ENCODE assay signal across 1 cellular context in the genomic region with DNA sequence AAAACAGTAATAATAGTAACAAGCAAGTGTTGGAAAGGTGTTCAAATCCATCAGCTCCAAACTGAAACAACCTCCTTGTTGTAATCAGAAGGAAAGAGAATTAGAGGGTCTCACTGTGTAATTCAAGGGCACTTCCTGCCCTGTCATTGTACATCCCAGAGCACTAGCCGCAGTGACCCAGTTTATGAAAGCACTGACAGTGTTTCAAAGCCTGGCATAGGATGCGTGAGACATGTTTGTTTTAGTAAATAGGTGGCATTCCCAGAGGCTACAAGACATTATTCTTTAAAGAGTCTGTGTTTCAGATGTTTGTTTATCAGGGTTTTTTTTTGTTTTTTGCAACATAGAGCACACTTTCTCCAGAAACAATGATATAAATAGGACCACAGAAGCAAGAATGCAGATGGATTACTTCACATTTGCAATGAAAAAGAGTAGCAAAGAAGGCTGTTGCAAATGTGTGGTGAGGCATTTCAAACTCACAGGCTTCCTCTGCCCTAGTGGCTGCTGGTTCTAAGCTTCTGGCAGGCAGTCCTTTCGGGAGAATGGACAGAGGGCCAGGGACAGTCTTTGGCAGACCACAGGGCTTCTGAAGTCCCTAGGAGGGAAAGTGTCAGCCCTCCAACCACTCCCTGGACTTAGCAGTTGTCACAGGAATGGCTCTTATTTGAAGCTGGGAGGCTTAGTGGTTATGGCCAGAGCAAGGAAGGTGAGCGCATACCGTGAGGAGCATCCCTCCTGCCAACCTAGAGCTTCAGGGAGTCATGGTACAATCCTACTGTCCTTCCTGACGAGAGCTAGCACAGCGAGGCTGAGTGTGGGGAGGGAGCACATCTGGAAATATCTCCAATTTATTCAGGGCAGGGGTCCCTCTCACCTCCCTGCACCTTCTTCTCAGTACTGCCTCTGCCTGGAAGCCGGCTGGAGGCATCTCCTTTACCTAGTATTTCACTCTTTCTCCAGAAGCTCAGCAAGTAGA.
TF ChIP-seq lines count a peak whose summit lies in the region.

No MANE protein-coding gene starts in this region.

TF ChIP-seq in WTC11, 78 proteins besides CTCF, POLR2A, EP300 and RAD21 (continued from another document):
- TF ChIP-seq, protein P1, sequence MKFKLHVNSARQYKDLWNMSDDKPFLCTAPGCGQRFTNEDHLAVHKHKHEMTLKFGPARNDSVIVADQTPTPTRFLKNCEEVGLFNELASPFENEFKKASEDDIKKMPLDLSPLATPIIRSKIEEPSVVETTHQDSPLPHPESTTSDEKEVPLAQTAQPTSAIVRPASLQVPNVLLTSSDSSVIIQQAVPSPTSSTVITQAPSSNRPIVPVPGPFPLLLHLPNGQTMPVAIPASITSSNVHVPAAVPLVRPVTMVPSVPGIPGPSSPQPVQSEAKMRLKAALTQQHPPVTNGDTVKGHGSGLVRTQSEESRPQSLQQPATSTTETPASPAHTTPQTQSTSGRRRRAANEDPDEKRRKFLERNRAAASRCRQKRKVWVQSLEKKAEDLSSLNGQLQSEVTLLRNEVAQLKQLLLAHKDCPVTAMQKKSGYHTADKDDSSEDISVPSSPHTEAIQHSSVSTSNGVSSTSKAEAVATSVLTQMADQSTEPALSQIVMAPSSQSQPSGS (CRISPR knock-in tag; IDR thresholded peaks at IDR 0.05; ENCODE audit: borderline replicate concordance, low read depth): no peak
- TF ChIP-seq EMX1 (CRISPR knock-in tag; IDR thresholded peaks at IDR 0.05) (no peak), NFE2L1 (CRISPR knock-in tag; IDR thresholded peaks at IDR 0.05) (no peak)
TF ChIP-seq in WTC11: peak in this region for 0.
